In the genomic region with DNA sequence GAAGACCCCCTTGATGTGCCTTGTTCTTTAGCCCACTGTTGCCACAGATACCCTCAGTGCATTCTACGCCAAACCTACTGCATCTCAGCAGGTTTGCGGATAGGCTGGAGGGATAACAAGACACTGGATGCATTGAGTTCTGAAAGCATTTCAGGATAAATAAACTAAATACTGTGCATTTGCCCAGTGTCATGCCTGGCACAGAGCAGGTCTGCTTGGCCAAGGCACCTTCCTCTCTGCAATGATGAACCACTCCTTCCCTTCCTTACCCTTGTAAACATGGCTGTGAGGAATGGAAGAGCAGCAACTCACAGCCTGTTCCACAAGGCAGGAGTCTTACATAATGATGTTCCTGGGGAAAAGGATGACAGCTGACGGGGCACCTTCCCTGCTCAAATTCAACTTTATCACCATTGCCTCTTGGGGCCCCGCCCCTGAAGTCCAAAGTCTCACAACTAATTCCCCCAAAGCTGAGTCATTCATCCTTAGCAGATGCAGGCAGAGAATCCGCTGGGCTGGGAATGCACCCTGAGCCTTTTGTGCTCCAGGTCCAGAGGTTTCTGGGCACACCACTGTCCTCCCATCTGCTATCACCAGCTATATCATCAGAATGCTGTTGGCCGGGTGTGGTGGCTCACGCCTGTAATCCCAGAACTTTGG, we compare ENCODE assay signal across 14 cellular contexts. TPM values are rescaled to one million over a fixed set of nuclear protein-coding genes. Genes with fewer than 3 reads are reported as not detected.
DNase-seq lines count a peak whose midpoint lies in the region; ATAC-seq, FAIRE-seq and TF ChIP-seq lines count a peak whose summit lies in the region.
"Had no signal": no experiment of that assay in that cellular context is flagged by ENCODE, and none has a peak within 500 bp of the region (broad histone marks: within the 10 kb centered on the region; RNA-seq: fewer than 3 reads in every experiment).

No MANE protein-coding gene starts in this region.

- H3K9me3 ChIP-seq in Peyer's patch: no peaks in the 10 kb centered on the region
- no peaks in the 10 kb centered on the region for H3K9me3 ChIP-seq in CD8-positive, alpha-beta memory T cell (ENCODE audit: low read length)
- H3K9me3 ChIP-seq: tibial nerve had no signal

- H3K4me3 ChIP-seq in Peyer's patch: no peak overlapping the region
- H3K4me3 ChIP-seq in epithelial cell of esophagus (ENCODE audit: low read length): no peak overlapping the region
- no peak overlapping the region for H3K4me3 ChIP-seq in CD8-positive, alpha-beta memory T cell (ENCODE audit: low read length)
- H3K4me3 ChIP-seq: tibial nerve had no signal

- TF ChIP-seq POLR2A in H54 (IDR thresholded peaks at IDR 0.05; ENCODE audit: low read depth, low read length) (no peak), Peyer's patch (IDR thresholded peaks at IDR 0.05) (peak in 1 of 2 donors; percentile 15)

- peaks cover 0 to 33% (median 0%) of the 10 kb centered on the region in 3 donors for H3K36me3 ChIP-seq in Peyer's patch
- peaks cover 16% of the 10 kb centered on the region for H3K36me3 ChIP-seq in CD8-positive, alpha-beta memory T cell (ENCODE audit: insufficient read depth, low read length)

- FAIRE-seq in H54 (lab: Jason Lieb, UNC): peak; percentile 23
- FAIRE-seq: endothelial cell of umbilical vein had no signal

- peak overlapping the region in 2 of 8 donors; percentile 11 to 22 for H3K27ac Mint-ChIP-seq in CD8-positive, alpha-beta memory T cell

- in situ Hi-C loops in GM13976 (cut with MboI; ENCODE audit: low sequenced_read_pairs, unreplicated experiment): no loop called here

- H3K36me3 Mint-ChIP-seq in CD8-positive, alpha-beta memory T cell: peaks cover 0 to 35% (median 6%) of the 10 kb centered on the region in 3 donors

- H3K27ac ChIP-seq in Peyer's patch: peak overlapping the region in 1 of 4 donors; percentile 69
- H3K27ac ChIP-seq in CD8-positive, alpha-beta memory T cell (ENCODE audit: low read depth, low read length): no peak overlapping the region
- H3K27ac ChIP-seq: parathyroid adenoma, tibial nerve had no signal

- CTCF ChIA-PET in CD8-positive, alpha-beta memory T cell (lab: Charles Lee): no interaction called here

- no peaks in the 10 kb centered on the region for H3K9me3 Mint-ChIP-seq in CD8-positive, alpha-beta memory T cell

- no peak for TF ChIP-seq CTCF in Peyer's patch (IDR thresholded peaks at IDR 0.05)
- TF ChIP-seq CTCF in epithelial cell of esophagus (IDR thresholded peaks at IDR 0.05; ENCODE audit: insufficient read depth, low read depth, low read length, missing control alignments): no peak
- TF ChIP-seq CTCF in GM13976 (IDR thresholded peaks at IDR 0.05; ENCODE audit: borderline replicate concordance, control extremely low read depth, extremely low read depth, insufficient read depth, missing control alignments): no peak

- POLR2A ChIA-PET in CD8-positive, alpha-beta memory T cell (lab: Charles Lee): no interaction called here

- H3K4me1 ChIP-seq in Peyer's patch: peaks cover 0 to 5% (median 0%) of the 10 kb centered on the region in 4 donors
- no peaks in the 10 kb centered on the region for H3K4me1 ChIP-seq in CD8-positive, alpha-beta memory T cell (ENCODE audit: insufficient read depth, low read length)
- H3K4me1 ChIP-seq: parathyroid adenoma had no signal

- peak; percentile 83 for DNase-seq in H54 (ENCODE audit: insufficient read length, low spot score)
- DNase-seq in Peyer's patch: peak in 2 of 3 donors; percentile 79 to 89
- DNase-seq in epithelial cell of esophagus (ENCODE audit: low read depth): peak; percentile 65
- DNase-seq in renal cortical epithelial cell (ENCODE audit: low read depth): peak; percentile 75
- no peak for DNase-seq in CD8-positive, alpha-beta memory T cell
- DNase-seq in GM13976 (ENCODE audit: low spot score): no peak
- DNase-seq: activated CD4-positive, alpha-beta T cell treated with anti-CD3 and anti-CD28 coated beads for 1 hour; activated naive CD4-positive, alpha-beta T cell treated with anti-CD3 and anti-CD28 coated beads, Interleukin-2, amount 50 U/mL, for 16 hours; NCI-H2029 treated with DMSO at 0.1 percent for 48 hours; Right ventricle myocardium superior had no signal

- peaks cover 0 to 2% of the 10 kb centered on the region in 2 donors for H3K27me3 Mint-ChIP-seq in CD8-positive, alpha-beta memory T cell

- peaks cover 7 to 8% (median 7%) of the 10 kb centered on the region in 3 donors for H3K4me1 Mint-ChIP-seq in CD8-positive, alpha-beta memory T cell

- H3K27me3 ChIP-seq in Peyer's patch: no peaks in the 10 kb centered on the region
- no peaks in the 10 kb centered on the region for H3K27me3 ChIP-seq in CD8-positive, alpha-beta memory T cell (ENCODE audit: insufficient read depth, low read length, poor library complexity, severe bottlenecking)
- H3K27me3 ChIP-seq: tibial nerve had no signal

- no peak for ATAC-seq in GM18502 (IDR thresholded peaks at IDR 0.05; ENCODE audit: poor library complexity, unreplicated experiment)

- H3K4me3 Mint-ChIP-seq in CD8-positive, alpha-beta memory T cell: no peak overlapping the region

RNA-seq across cellular contexts. Expression of a gene that starts 11.6 kb away (rescaled TPM):
- total RNA-seq in Peyer's patch (10 to 100 TPM; 67.8 to 96.4 (median 88.9) TPM), renal cortical epithelial cell (51.1 and 71.2 TPM in 2 replicates)
- 100 to 1,000 TPM; 148 to 158 TPM for total RNA-seq in CD8-positive, alpha-beta memory T cell
- 36.0 TPM for polyA plus RNA-seq in CD8-positive, alpha-beta memory T cell

RNA-seq across cellular contexts. Expression of a gene that starts 19.9 kb away (rescaled TPM):
- total RNA-seq in Peyer's patch (100 to 1,000 TPM in 3 of 4 donors, 10 to 100 TPM in 1; 80.9 to 319 (median 262) TPM), renal cortical epithelial cell (259 and 304 TPM in 2 replicates)
- 10 to 100 TPM; 78.8 to 80.5 TPM for total RNA-seq in CD8-positive, alpha-beta memory T cell
- polyA plus RNA-seq in CD8-positive, alpha-beta memory T cell: 84.3 TPM

RNA-seq across cellular contexts. Expression of a gene that starts 21.0 kb away (rescaled TPM):
- under 1 TPM in 3 of 4 donors, not detected in 1; 0.66 to 0.70 (median 0.67) TPM for total RNA-seq in Peyer's patch
- 0.20 and 0.35 TPM in 2 replicates for total RNA-seq in renal cortical epithelial cell
- total RNA-seq in CD8-positive, alpha-beta memory T cell: not detected
- not detected for polyA plus RNA-seq in CD8-positive, alpha-beta memory T cell
- total RNA-seq: endothelial cell of umbilical vein had no signal
- polyA plus RNA-seq: endothelial cell of umbilical vein had no signal

RNA-seq across cellular contexts. Expression of a gene that starts 44.3 kb away (rescaled TPM):
- total RNA-seq in Peyer's patch (100 to 1,000 TPM in 3 of 4 donors, 10 to 100 TPM in 1; 88.3 to 246 (median 217) TPM), renal cortical epithelial cell (105 and 157 TPM in 2 replicates)
- total RNA-seq in CD8-positive, alpha-beta memory T cell: 10 to 100 TPM; 92.8 to 93.8 TPM
- polyA plus RNA-seq in CD8-positive, alpha-beta memory T cell: 58.3 TPM

Comparison
In these comparisons a context has a peak if more than half of its experiments do, and no peak if none do; other contexts are left out.
1. DNase-seq: peak in H54 (single experiment), Peyer's patch (2 of 3), epithelial cell of esophagus (single experiment) and renal cortical epithelial cell (single experiment); none in CD8-positive, alpha-beta memory T cell (0 of 5) and GM13976 (single experiment).